26 cellular contexts compared by ENCODE assay signal in genomic region chr2:128452536-128453530, GRCh38.
DNase-seq lines count a peak whose midpoint lies in the region; ATAC-seq and TF ChIP-seq lines count a peak whose summit lies in the region.
"Had no signal": no experiment of that assay in that cellular context is flagged by ENCODE, and none has a peak within 500 bp of the region (broad histone marks: within the 10 kb centered on the region; RNA-seq: fewer than 3 reads in every experiment).

No MANE protein-coding gene starts in this region.

- no peaks in the 10 kb centered on the region for H3K9me3 ChIP-seq in tibial artery
- H3K9me3 ChIP-seq: heart left ventricle, upper lobe of left lung had no signal

- CTCF ChIA-PET in activated CD4-positive, alpha-beta memory T cell treated with anti-CD3 and anti-CD28 coated beads, Interleukin-2, amount 10 ng/mL, durations not matched to agents 7 days and 5 days (lab: Charles Lee) = no interaction called here
- CTCF ChIA-PET in activated CD4-positive, alpha-beta memory T cell treated with anti-CD3 and anti-CD28 coated beads for 36 hours (lab: Charles Lee) = no interaction called here

- no peak overlapping the region for H3K27ac Mint-ChIP-seq in activated CD4-positive, alpha-beta memory T cell treated with anti-CD3 and anti-CD28 coated beads, Interleukin-2, amount 10 ng/mL, durations not matched to agents 7 days and 5 days
- H3K27ac Mint-ChIP-seq in activated CD4-positive, alpha-beta memory T cell treated with anti-CD3 and anti-CD28 coated beads for 36 hours = no peak overlapping the region
- H3K27ac Mint-ChIP-seq in natural killer cell = no peak overlapping the region
- H3K27ac Mint-ChIP-seq: activated B cell treated with CpG ODN at 0.5 μM for 24 hours; activated naive CD4-positive, alpha-beta T cell treated with anti-CD3 and anti-CD28 coated beads, Interleukin-2, amount 50 U/mL, for 24 hours; CD4-positive, alpha-beta T cell; nephron had no signal

- no peaks in the 10 kb centered on the region for H3K27me3 Mint-ChIP-seq in activated CD4-positive, alpha-beta memory T cell treated with anti-CD3 and anti-CD28 coated beads, Interleukin-2, amount 10 ng/mL, durations not matched to agents 7 days and 5 days
- H3K27me3 Mint-ChIP-seq in activated CD4-positive, alpha-beta memory T cell treated with anti-CD3 and anti-CD28 coated beads for 36 hours = peaks cover 7% of the 10 kb centered on the region
- H3K27me3 Mint-ChIP-seq in natural killer cell (ENCODE audit: low read depth in 2 of 2) = peaks cover 0 to 16% of the 10 kb centered on the region in 2 donors
- H3K27me3 Mint-ChIP-seq: activated naive CD4-positive, alpha-beta T cell treated with anti-CD3 and anti-CD28 coated beads, Interleukin-2, amount 50 U/mL, for 24 hours; CD4-positive, alpha-beta T cell had no signal

- H3K4me3 ChIP-seq in coronary artery (no peak overlapping the region), tibial artery (no peak overlapping the region)
- H3K4me3 ChIP-seq: cardiac muscle cell, heart left ventricle, K562, sigmoid colon, upper lobe of left lung had no signal

- no peaks in the 10 kb centered on the region for H3K27me3 ChIP-seq in tibial artery
- H3K27me3 ChIP-seq: cardiac muscle cell, heart left ventricle, sigmoid colon, upper lobe of left lung had no signal

- DNase-seq in activated CD4-positive, alpha-beta memory T cell treated with anti-CD3 and anti-CD28 coated beads, Interleukin-2, amount 10 ng/mL, durations not matched to agents 7 days and 5 days = peak; percentile 7
- no peak for DNase-seq in activated CD4-positive, alpha-beta memory T cell treated with anti-CD3 and anti-CD28 coated beads for 36 hours
- DNase-seq in coronary artery (ENCODE audit: low spot score) (peak; percentile 65), natural killer cell (peak; percentile 6), tibial artery (peak; percentile 4 to 41)
- DNase-seq: 8988T; activated B cell treated with CpG ODN at 0.5 μM for 24 hours; activated CD4-positive, alpha-beta T cell treated with anti-CD3 and anti-CD28 coated beads, Interleukin-2, amount 50 U/mL, for 48 hours; activated T-cell treated with anti-CD3 and anti-CD28 coated beads, Interleukin-2, amount 50 U/mL, for 1 hour; CD4-positive, alpha-beta T cell; NCI-H1436 treated with DMSO at 0.1 percent for 48 hours; NCI-H2107; NK-92 treated with Interleukin-12 subunit alpha and Interleukin-12 subunit beta, amount 100 ng/mL, for 24 hours; stimulated activated naive CD8-positive, alpha-beta T cell treated with anti-CD3 and anti-CD28 coated beads, Interleukin-15, amount 100 ng/mL, for 72 hours; upper lobe of left lung had no signal

- H3K4me3 Mint-ChIP-seq in activated CD4-positive, alpha-beta memory T cell treated with anti-CD3 and anti-CD28 coated beads, Interleukin-2, amount 10 ng/mL, durations not matched to agents 7 days and 5 days = no peak overlapping the region
- H3K4me3 Mint-ChIP-seq in activated CD4-positive, alpha-beta memory T cell treated with anti-CD3 and anti-CD28 coated beads for 36 hours = no peak overlapping the region
- no peak overlapping the region for H3K4me3 Mint-ChIP-seq in natural killer cell
- H3K4me3 Mint-ChIP-seq: activated B cell treated with CpG ODN at 0.5 μM for 24 hours; activated naive CD4-positive, alpha-beta T cell treated with anti-CD3 and anti-CD28 coated beads, Interleukin-2, amount 50 U/mL, for 24 hours; CD4-positive, alpha-beta T cell; dendritic cell treated with granulocyte-macrophage colony-stimulating factor and Interleukin-4, amounts not matched to agents 40 ng/mL and 50 ng/mL, for 4 days; nephron; stimulated activated naive CD8-positive, alpha-beta T cell treated with anti-CD3 and anti-CD28 coated beads, Interleukin-15, amount 100 ng/mL, for 72 hours had no signal

- POLR2A ChIA-PET in activated CD4-positive, alpha-beta memory T cell treated with anti-CD3 and anti-CD28 coated beads, Interleukin-2, amount 10 ng/mL, durations not matched to agents 7 days and 5 days (lab: Charles Lee) = no interaction called here
- POLR2A ChIA-PET in activated CD4-positive, alpha-beta memory T cell treated with anti-CD3 and anti-CD28 coated beads for 36 hours (lab: Charles Lee) = no interaction called here

- no peaks in the 10 kb centered on the region for H3K36me3 ChIP-seq in tibial artery
- H3K36me3 ChIP-seq: cardiac muscle cell, heart left ventricle, sigmoid colon, upper lobe of left lung had no signal

- H3K9me3 Mint-ChIP-seq in activated CD4-positive, alpha-beta memory T cell treated with anti-CD3 and anti-CD28 coated beads, Interleukin-2, amount 10 ng/mL, durations not matched to agents 7 days and 5 days = no peaks in the 10 kb centered on the region
- H3K9me3 Mint-ChIP-seq in activated CD4-positive, alpha-beta memory T cell treated with anti-CD3 and anti-CD28 coated beads for 36 hours = no peaks in the 10 kb centered on the region
- H3K9me3 Mint-ChIP-seq in natural killer cell = no peaks in the 10 kb centered on the region
- H3K9me3 Mint-ChIP-seq: activated B cell treated with CpG ODN at 0.5 μM for 24 hours; activated naive CD4-positive, alpha-beta T cell treated with anti-CD3 and anti-CD28 coated beads, Interleukin-2, amount 50 U/mL, for 24 hours; CD4-positive, alpha-beta T cell; dendritic cell treated with granulocyte-macrophage colony-stimulating factor and Interleukin-4, amounts not matched to agents 40 ng/mL and 50 ng/mL, for 4 days; stimulated activated naive CD8-positive, alpha-beta T cell treated with anti-CD3 and anti-CD28 coated beads, Interleukin-15, amount 100 ng/mL, for 72 hours had no signal

- no peaks in the 10 kb centered on the region for H3K4me1 ChIP-seq in tibial artery
- H3K4me1 ChIP-seq: heart left ventricle, sigmoid colon, upper lobe of left lung had no signal

- H3K4me1 Mint-ChIP-seq in activated CD4-positive, alpha-beta memory T cell treated with anti-CD3 and anti-CD28 coated beads, Interleukin-2, amount 10 ng/mL, durations not matched to agents 7 days and 5 days = no peaks in the 10 kb centered on the region
- no peaks in the 10 kb centered on the region for H3K4me1 Mint-ChIP-seq in activated CD4-positive, alpha-beta memory T cell treated with anti-CD3 and anti-CD28 coated beads for 36 hours (ENCODE audit: low read depth)
- H3K4me1 Mint-ChIP-seq in natural killer cell = no peaks in the 10 kb centered on the region
- H3K4me1 Mint-ChIP-seq: activated B cell treated with CpG ODN at 0.5 μM for 24 hours; activated naive CD4-positive, alpha-beta T cell treated with anti-CD3 and anti-CD28 coated beads, Interleukin-2, amount 50 U/mL, for 24 hours; stimulated activated naive CD8-positive, alpha-beta T cell treated with anti-CD3 and anti-CD28 coated beads, Interleukin-15, amount 100 ng/mL, for 72 hours had no signal

- intact Hi-C loops in activated CD4-positive, alpha-beta memory T cell treated with anti-CD3 and anti-CD28 coated beads for 36 hours (cut with micrococcal nuclease) = no loop called here
- intact Hi-C loops in natural killer cell (cut with micrococcal nuclease) (no loop called here), tibial artery (cut with DNase I; ENCODE audit: low total_unique reads) (no loop called here)

- H3K27ac ChIP-seq in coronary artery = no peak overlapping the region
- no peak overlapping the region for H3K27ac ChIP-seq in tibial artery
- H3K27ac ChIP-seq: cardiac muscle cell, heart left ventricle, sigmoid colon, upper lobe of left lung had no signal

- no peak for ATAC-seq in natural killer cell
- ATAC-seq in HG03025 (IDR thresholded peaks at IDR 0.05; ENCODE audit: low FRiP score, unreplicated experiment) = no peak
- ATAC-seq in GM18498 (IDR thresholded peaks at IDR 0.05; ENCODE audit: unreplicated experiment) = no peak
- ATAC-seq in GM18520 (IDR thresholded peaks at IDR 0.05; ENCODE audit: unreplicated experiment) = no peak
- ATAC-seq: heart left ventricle; K562; Panc1; stimulated activated naive CD8-positive, alpha-beta T cell treated with anti-CD3 and anti-CD28 coated beads, Interleukin-15, amount 100 ng/mL, for 72 hours had no signal

- H3K36me3 Mint-ChIP-seq in activated CD4-positive, alpha-beta memory T cell treated with anti-CD3 and anti-CD28 coated beads, Interleukin-2, amount 10 ng/mL, durations not matched to agents 7 days and 5 days (ENCODE audit: low read depth) = no peaks in the 10 kb centered on the region
- no peaks in the 10 kb centered on the region for H3K36me3 Mint-ChIP-seq in activated CD4-positive, alpha-beta memory T cell treated with anti-CD3 and anti-CD28 coated beads for 36 hours
- no peaks in the 10 kb centered on the region for H3K36me3 Mint-ChIP-seq in natural killer cell
- H3K36me3 Mint-ChIP-seq: activated naive CD4-positive, alpha-beta T cell treated with anti-CD3 and anti-CD28 coated beads, Interleukin-2, amount 50 U/mL, for 24 hours had no signal

- TF ChIP-seq CTCF in coronary artery (IDR thresholded peaks at IDR 0.05) = no peak
- no peak for TF ChIP-seq CTCF in natural killer cell (IDR thresholded peaks at IDR 0.05)
- no peak for TF ChIP-seq CTCF in tibial artery (IDR thresholded peaks at IDR 0.05)
